Comparison of ENCODE assay signal across 12 cellular contexts in the genomic region with DNA sequence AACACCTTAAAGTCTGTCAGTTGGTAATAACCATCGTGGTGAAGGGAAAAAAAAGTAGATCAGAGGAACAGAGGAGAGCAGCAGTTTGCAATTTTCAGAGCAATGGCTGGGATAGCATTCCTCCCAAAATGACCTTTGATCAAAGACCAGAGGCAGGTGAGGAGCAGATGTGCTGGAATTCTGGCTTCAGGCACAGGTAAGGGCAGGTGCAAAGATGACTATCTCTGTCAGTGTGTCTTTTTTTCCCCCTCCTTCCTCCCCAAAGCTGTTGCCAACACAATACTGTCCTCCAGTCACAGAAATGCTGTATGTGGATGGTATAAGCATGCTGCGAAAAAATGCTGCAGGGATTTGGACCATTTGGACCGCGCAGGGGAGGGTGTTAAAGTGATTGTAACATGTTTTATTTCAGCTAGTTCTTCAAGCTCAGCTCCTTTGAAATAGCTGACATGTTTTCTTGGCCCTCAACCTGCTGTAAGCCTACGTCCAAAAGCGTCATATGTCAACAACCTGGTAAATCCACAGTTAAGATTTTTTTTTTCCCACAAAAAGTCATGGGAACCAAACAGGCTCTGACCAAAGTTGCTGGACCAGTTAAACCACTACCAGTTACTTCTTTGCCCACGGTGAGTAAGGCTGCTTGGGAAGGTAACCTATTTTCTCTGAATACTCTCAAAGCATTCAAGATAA.
A peak's percentile ranks its signal among the peaks of the same experiment; 100 is the strongest.
DNase-seq lines count a peak whose midpoint lies in the region; FAIRE-seq and TF ChIP-seq lines count a peak whose summit lies in the region.
"Had no signal": no experiment of that assay in that cellular context is flagged by ENCODE, and none has a peak within 500 bp of the region (broad histone marks: within the 10 kb centered on the region; RNA-seq: fewer than 3 reads in every experiment).

No MANE protein-coding gene starts in this region.

- no peak for TF ChIP-seq CTCF in adrenal gland (IDR thresholded peaks at IDR 0.05)
- no peak for TF ChIP-seq CTCF in kidney epithelial cell (IDR thresholded peaks at IDR 0.05; ENCODE audit: insufficient read depth, low read length, poor library complexity, severe bottlenecking)
- TF ChIP-seq CTCF in stomach (IDR thresholded peaks at IDR 0.05) = no peak

- H3K4me2 ChIP-seq in Karpas-422 (ENCODE audit: low read depth, low read length, poor library complexity, severe bottlenecking) = peak overlapping the region; percentile 13

- no peak overlapping the region for H2AFZ ChIP-seq in Karpas-422 (ENCODE audit: low read length)

- no peaks in the 10 kb centered on the region for H3K79me2 ChIP-seq in Karpas-422 (ENCODE audit: low read length)

- no peak for TF ChIP-seq EP300 in stomach (IDR thresholded peaks at IDR 0.05)

- H3K4me3 ChIP-seq in Karpas-422 (ENCODE audit: low read length) (no peak overlapping the region), adrenal gland (no peak overlapping the region), kidney epithelial cell (ENCODE audit: low read depth, low read length) (no peak overlapping the region), stomach (no peak overlapping the region)

- intact Hi-C loops in adrenal gland (cut with DNase I) = no loop called here
- intact Hi-C loops in stomach (cut with DNase I; ENCODE audit: low total_unique reads) = no loop called here

- no peaks in the 10 kb centered on the region for H3K9me2 ChIP-seq in Karpas-422 (replicated peaks; ENCODE audit: insufficient read depth, low read length)

- DNase-seq in Karpas-422 (no peak), adrenal gland (no peak), kidney epithelial cell (ENCODE audit: low read depth) (peak; percentile 9), stomach (peak; percentile 70), urothelium cell line (ENCODE audit: low spot score) (no peak), GDM1 (lab: John Stamatoyannopoulos, UW) (no peak), NCI-H2227 (lab: John Stamatoyannopoulos, UW; ENCODE audit: unreplicated experiment) (no peak)
- no peak for DNase-seq in activated CD4-positive, alpha-beta T cell treated with anti-CD3 and anti-CD28 coated beads, Interleukin-2, amount 50 U/mL, for 48 hours
- DNase-seq: DND-41; naive thymus-derived CD8-positive, alpha-beta T cell; NCI-H1694 treated with DMSO at 0.1 percent for 48 hours; RPMI8226 had no signal

- H3K4me1 ChIP-seq in Karpas-422 (ENCODE audit: low read length) (peaks cover 65% of the 10 kb centered on the region), adrenal gland (replicated peaks in 1 of 2) (peaks cover 0 to 10% of the 10 kb centered on the region in 2 donors), stomach (peaks cover 40 to 69% (median 56%) of the 10 kb centered on the region in 4 donors)

- WGBS in adrenal gland, 4 donors = 56 to 72% (median 64%) methylated on average over 7 of the region's 7 CpGs
- 22 to 31% (median 29%) methylated on average over 7 of the region's 7 CpGs for WGBS in stomach, 5 donors

- H3K27me3 ChIP-seq in Karpas-422 (ENCODE audit: low read length) (no peaks in the 10 kb centered on the region), adrenal gland (no peaks in the 10 kb centered on the region), kidney epithelial cell (ENCODE audit: control insufficient read depth, insufficient read depth, low read length) (no peaks in the 10 kb centered on the region), stomach (no peaks in the 10 kb centered on the region)

- H3K27ac ChIP-seq in Karpas-422 (ENCODE audit: low read length) (no peak overlapping the region), adrenal gland (peak overlapping the region in 3 of 5 donors; percentile 14 to 40 (median 22)), stomach (peak overlapping the region; percentile 80 to 91 (median 87))

- TF ChIP-seq POLR2A in adrenal gland (IDR thresholded peaks at IDR 0.05) (no peak), stomach (IDR thresholded peaks at IDR 0.05) (no peak)

- no peak overlapping the region for H3K9ac ChIP-seq in Karpas-422 (ENCODE audit: low read length)

- H3K9me3 ChIP-seq in Karpas-422 (ENCODE audit: low read length) (no peaks in the 10 kb centered on the region), adrenal gland (replicated peaks in 1 of 3) (no peaks in the 10 kb centered on the region), stomach (no peaks in the 10 kb centered on the region)

- no peak for FAIRE-seq in urothelium cell line (lab: Jason Lieb, UNC)

- H3K36me3 ChIP-seq in Karpas-422 (ENCODE audit: insufficient read depth, low read length) (no peaks in the 10 kb centered on the region), adrenal gland (replicated peaks in 1 of 2) (no peaks in the 10 kb centered on the region), kidney epithelial cell (ENCODE audit: control insufficient read depth, insufficient read depth, low read length) (no peaks in the 10 kb centered on the region), stomach (no peaks in the 10 kb centered on the region)

- peaks cover 17% of the 10 kb centered on the region; the same call in 1 of the 2 replicates for H4K20me1 ChIP-seq in Karpas-422 (ENCODE audit: insufficient read depth, low read depth, low read length)

Comparison
In these comparisons a context has a peak if more than half of its experiments do, and no peak if none do; other contexts are left out.
1. DNase-seq: peak in kidney epithelial cell (single experiment) and stomach (single experiment); none in Karpas-422 (single experiment), adrenal gland (0 of 7), urothelium cell line (single experiment), GDM1 (single experiment), NCI-H2227 (single experiment) and activated CD4-positive, alpha-beta T cell treated with anti-CD3 and anti-CD28 coated beads, Interleukin-2, amount 50 U/mL, for 48 hours (0 of 2).